ENCODE assay signal across 32 cellular contexts in the genomic region with DNA sequence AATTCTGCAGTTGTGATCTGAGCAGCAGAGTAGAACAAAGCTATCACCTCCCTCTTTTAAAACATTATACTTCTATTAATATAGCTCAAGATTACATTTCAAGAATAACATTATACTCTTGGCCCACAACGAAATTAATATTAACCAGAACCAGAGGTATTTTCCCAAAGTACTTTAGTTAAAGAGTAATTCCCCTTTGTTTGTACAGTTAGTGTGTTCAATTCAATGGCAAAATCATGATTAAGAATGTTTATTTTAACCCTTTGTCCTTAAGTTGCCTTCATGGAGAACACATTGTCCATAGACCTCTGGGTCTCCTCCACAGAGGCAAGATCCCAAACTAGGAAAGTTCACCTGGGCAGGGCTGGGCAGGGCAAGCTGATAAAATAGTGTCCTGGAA.
"Had no signal": no experiment of that assay in that cellular context is flagged by ENCODE, and none has a peak within 500 bp of the region (broad histone marks: within the 10 kb centered on the region; RNA-seq: fewer than 3 reads in every experiment).

No MANE protein-coding gene starts in this region.

- ATAC-seq: activated CD4-positive, CD25-positive, alpha-beta regulatory T cell treated with anti-CD3 and anti-CD28 coated beads, Interleukin-2, amount 50 U/mL, for 24 hours; activated CD8-positive, alpha-beta T cell treated with anti-CD3 and anti-CD28 coated beads for 36 hours; activated naive CD4-positive, alpha-beta T cell treated with anti-CD3 and anti-CD28 coated beads, Interleukin-2, amount 50 U/mL, for 72 hours; activated T-cell treated with anti-CD3 and anti-CD28 coated beads, Interleukin-2, amount 50 U/mL, for 4 hours; activated T-cell treated with anti-CD3 and anti-CD28 coated beads, Interleukin-2, amount 50 U/mL, for 72 hours; activated T-helper 17 cell treated with anti-CD3 and anti-CD28 coated beads, Interleukin-2, amount 50 U/mL, for 72 hours had no signal

- DNase-seq: activated CD4-positive, alpha-beta memory T cell treated with anti-CD3 and anti-CD28 coated beads for 36 hours; activated CD4-positive, alpha-beta T cell treated with anti-CD3 and anti-CD28 coated beads for 4 hours; activated CD4-positive, alpha-beta T cell treated with anti-CD3 and anti-CD28 coated beads, Interleukin-2, amount 10 ng/mL, durations not matched to agents 24 days and 14 days; activated CD4-positive, alpha-beta T cell treated with anti-CD3 and anti-CD28 coated beads, Interleukin-2, amount 50 U/mL, for 1 hour; activated CD4-positive, alpha-beta T cell treated with anti-CD3 and anti-CD28 coated beads, Interleukin-2, amount 50 U/mL, for 4 hours; activated CD4-positive, CD25-positive, alpha-beta regulatory T cell; activated CD8-positive, alpha-beta memory T cell treated with anti-CD3 and anti-CD28 coated beads, Interleukin-2, amount 50 U/mL, for 4 hours; activated CD8-positive, alpha-beta T cell treated with anti-CD3 and anti-CD28 coated beads for 36 hours; activated effector memory CD4-positive, alpha-beta T cell treated with anti-CD3 and anti-CD28 coated beads, Interleukin-2, amount 50 U/mL, for 16 hours; activated gamma-delta T cell treated with Interleukin-2 at 50 U/mL for 16 hours; activated naive CD4-positive, alpha-beta T cell; activated naive CD4-positive, alpha-beta T cell treated with anti-CD3 and anti-CD28 coated beads for 36 hours; activated naive CD4-positive, alpha-beta T cell treated with anti-CD3 and anti-CD28 coated beads, Interleukin-2, amount 50 U/mL, for 16 hours; activated naive CD8-positive, alpha-beta T cell treated with anti-CD3 and anti-CD28 coated beads for 36 hours; activated T-cell treated with anti-CD3 and anti-CD28 coated beads for 4 hours; activated T-cell treated with anti-CD3 and anti-CD28 coated beads, Interleukin-2, amount 50 U/mL, for 1 hour; activated T-cell treated with anti-CD3 and anti-CD28 coated beads, Interleukin-2, amount 50 U/mL, for 4 hours; activated T-cell treated with anti-CD3 and anti-CD28 coated beads, Interleukin-2, amount 50 U/mL, for 72 hours; adrenal gland; amniotic stem cell; aorta; central memory CD4-positive, alpha-beta T cell; T-helper 1 cell; T-helper 2 cell; T-helper 9 cell; WERI-Rb-1 had no signal

- H3K9me3 ChIP-seq: adrenal gland had no signal

- H3K36me3 ChIP-seq: adrenal gland, cardiac muscle cell, WERI-Rb-1 had no signal

- H3K27ac ChIP-seq: adrenal gland, cardiac muscle cell, WERI-Rb-1 had no signal

- H3K4me3 ChIP-seq: adrenal gland, cardiac muscle cell had no signal

- FAIRE-seq: astrocyte, bronchial epithelial cell had no signal

- H3K27me3 ChIP-seq: adrenal gland, cardiac muscle cell had no signal
